1 cellular context compared by ENCODE assay signal in the genomic region with DNA sequence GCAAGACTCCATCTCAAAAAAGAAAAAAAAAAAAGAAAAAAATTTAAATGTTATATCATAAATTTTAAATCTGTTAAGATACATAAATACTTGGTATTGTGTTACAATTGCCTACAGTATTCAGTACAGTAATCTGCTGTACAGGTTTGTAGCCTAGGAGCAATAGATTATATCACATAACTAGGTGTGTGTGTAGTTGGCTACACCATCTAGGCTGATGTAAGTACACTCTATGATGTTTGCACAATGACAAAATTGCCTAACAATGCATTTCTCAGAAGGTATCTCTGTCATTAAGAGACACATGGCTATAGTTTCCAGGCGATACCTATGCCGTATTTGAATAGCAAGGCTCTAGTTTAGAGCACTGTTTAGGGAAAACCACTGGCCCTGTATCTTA. TPM values are rescaled to one million over a fixed set of nuclear protein-coding genes. Genes with fewer than 3 reads are reported as not detected.
"Had no signal": no experiment of that assay in that cellular context is flagged by ENCODE, and none has a peak within 500 bp of the region (broad histone marks: within the 10 kb centered on the region; RNA-seq: fewer than 3 reads in every experiment).

No MANE protein-coding gene starts in this region.

RNA-seq across cellular contexts. Expression of a gene that starts 32.0 kb away (rescaled TPM):
- total RNA-seq: Right ventricle myocardium superior had no signal
